In genomic region chr1:195847957-195848875, GRCh38 we compare ENCODE assay signal across 2 cellular contexts.
TF ChIP-seq lines count a peak whose summit lies in the region.

No MANE protein-coding gene starts in this region.

TF ChIP-seq in GM23338, 12 proteins besides CTCF, POLR2A, EP300 and RAD21:
- TF ChIP-seq NANOG (IDR thresholded peaks at IDR 0.05; ENCODE audit: borderline replicate concordance), result peak; percentile 90
- peak; percentile 67 for TF ChIP-seq POLR2AphosphoS5 (IDR thresholded peaks at IDR 0.05; ENCODE audit: low read depth)

TF ChIP-seq in H1, 55 proteins besides CTCF, POLR2A, EP300 and RAD21:
- TF ChIP-seq TAF1 (IDR thresholded peaks at IDR 0.05; ENCODE audit: low read depth, low read length) (peak; percentile 47; the same call in 1 of the 2 replicates), ASH2L (IDR thresholded peaks at IDR 0.05; ENCODE audit: low read length) (peak; percentile 81), POLR2AphosphoS5 (IDR thresholded peaks at IDR 0.05; ENCODE audit: low read depth, low read length) (peak; percentile 45; the same call in 1 of the 2 replicates), RBBP5 (IDR thresholded peaks at IDR 0.05; ENCODE audit: borderline replicate concordance, low read depth, low read length) (peak; percentile 65; the same call in 1 of the 2 replicates)
